Comparison of ENCODE assay signal across 13 cellular contexts in genomic region chr11:116786360-116786759, GRCh38. TPM values are rescaled to one million over a fixed set of nuclear protein-coding genes. Genes with fewer than 3 reads are reported as not detected.
DNase-seq lines count a peak whose midpoint lies in the region; ATAC-seq and TF ChIP-seq lines count a peak whose summit lies in the region.
"Had no signal": no experiment of that assay in that cellular context is flagged by ENCODE, and none has a peak within 500 bp of the region (broad histone marks: within the 10 kb centered on the region; RNA-seq: fewer than 3 reads in every experiment).

No MANE protein-coding gene starts in this region.

- no peak for TF ChIP-seq CTCF in OCI-LY7 (conservative IDR thresholded peaks at IDR 0.05; ENCODE audit: low read length)
- no peak for TF ChIP-seq CTCF in endothelial cell (IDR thresholded peaks at IDR 0.05; ENCODE audit: unreplicated experiment)
- TF ChIP-seq CTCF in smooth muscle cell (IDR thresholded peaks at IDR 0.05; ENCODE audit: borderline replicate concordance, insufficient read depth, poor library complexity, severe bottlenecking): no peak

- no TSS peak for BruUV-seq in OCI-LY7 (replicated peaks; lab: Mats Ljungman, UMichigan)

- POLR2A ChIA-PET in OCI-LY7 (lab: Charles Lee): interaction anchor here (1.3 to 2.5 kb wide), 5 partner anchors 9 to 393 kb away, joined by 4 to 19 read pairs (median 6); partner anchors contain the start of genes APOA1 and BUD13

- 93% methylated on average over 2 of the region's 2 CpGs for WGBS in smooth muscle cell (ENCODE audit: low lambda C conversion rate)

- no peak overlapping the region for H3K9ac ChIP-seq in smooth muscle cell (ENCODE audit: low read depth)

- peak overlapping the region; percentile 87 to 94 for H3K4me3 Mint-ChIP-seq in activated T-cell treated with anti-CD3 and anti-CD28 coated beads, Interleukin-2, amount 50 U/mL, for 72 hours
- H3K4me3 Mint-ChIP-seq in endothelial cell (ENCODE audit: unreplicated experiment): peak overlapping the region; percentile 98
- H3K4me3 Mint-ChIP-seq in stimulated activated memory B cell treated with anti-CD40 and anti-IgM and Interleukin-4, amounts not matched to agents 10 μg/mL and 1 μg/mL and 100 μg/mL, for 72 hours: peak overlapping the region; percentile 84

- H3K4me1 Mint-ChIP-seq in activated T-cell treated with anti-CD3 and anti-CD28 coated beads, Interleukin-2, amount 50 U/mL, for 72 hours (ENCODE audit: low read depth): peaks cover 76% of the 10 kb centered on the region
- peaks cover 11% of the 10 kb centered on the region for H3K4me1 Mint-ChIP-seq in endothelial cell (ENCODE audit: unreplicated experiment)
- H3K4me1 Mint-ChIP-seq in stimulated activated memory B cell treated with anti-CD40 and anti-IgM and Interleukin-4, amounts not matched to agents 10 μg/mL and 1 μg/mL and 100 μg/mL, for 72 hours: peaks cover 37% of the 10 kb centered on the region

- H3K27ac ChIP-seq in OCI-LY7 (ENCODE audit: low read depth, low read length, poor library complexity, severe bottlenecking) (no peak overlapping the region), smooth muscle cell (ENCODE audit: low read depth) (no peak overlapping the region)

- peak overlapping the region; percentile 81 for H3K27ac Mint-ChIP-seq in activated T-cell treated with anti-CD3 and anti-CD28 coated beads, Interleukin-2, amount 50 U/mL, for 72 hours
- no peak overlapping the region for H3K27ac Mint-ChIP-seq in endothelial cell (ENCODE audit: unreplicated experiment)
- no peak overlapping the region for H3K27ac Mint-ChIP-seq in stimulated activated memory B cell treated with anti-CD40 and anti-IgM and Interleukin-4, amounts not matched to agents 10 μg/mL and 1 μg/mL and 100 μg/mL, for 72 hours

- H3K27me3 Mint-ChIP-seq in activated T-cell treated with anti-CD3 and anti-CD28 coated beads, Interleukin-2, amount 50 U/mL, for 72 hours (ENCODE audit: low read depth): no peaks in the 10 kb centered on the region
- peaks cover 5% of the 10 kb centered on the region for H3K27me3 Mint-ChIP-seq in endothelial cell (ENCODE audit: unreplicated experiment)
- H3K27me3 Mint-ChIP-seq in stimulated activated memory B cell treated with anti-CD40 and anti-IgM and Interleukin-4, amounts not matched to agents 10 μg/mL and 1 μg/mL and 100 μg/mL, for 72 hours: peaks cover 9% of the 10 kb centered on the region

- H3K36me3 ChIP-seq in OCI-LY7 (ENCODE audit: insufficient read depth, low read length) (peaks cover 54% of the 10 kb centered on the region), smooth muscle cell (ENCODE audit: low read depth) (peaks cover 8% of the 10 kb centered on the region)

- H3K4me1 ChIP-seq in OCI-LY7 (ENCODE audit: insufficient read depth, low read length, poor library complexity, severe bottlenecking): peaks cover 22% of the 10 kb centered on the region
- peaks cover 12% of the 10 kb centered on the region for H3K4me1 ChIP-seq in smooth muscle cell (ENCODE audit: low read depth)

- CTCF ChIA-PET in OCI-LY7 (lab: Charles Lee; ENCODE audit: unreplicated experiment): no interaction called here

- no peaks in the 10 kb centered on the region for H3F3A ChIP-seq in smooth muscle cell (ENCODE audit: low read depth)

- H2AFZ ChIP-seq in OCI-LY7 (ENCODE audit: low read length): no peak overlapping the region
- H2AFZ ChIP-seq in smooth muscle cell (ENCODE audit: low read depth): no peak overlapping the region

- H3K79me2 ChIP-seq in OCI-LY7 (ENCODE audit: insufficient read depth, low read depth, low read length) (peaks cover 21% of the 10 kb centered on the region), smooth muscle cell (ENCODE audit: low read depth) (peaks cover 13% of the 10 kb centered on the region)

- H3K9me2 ChIP-seq in OCI-LY7 (ENCODE audit: insufficient read depth, low read length): no peaks in the 10 kb centered on the region

- peaks cover 20 to 26% of the 10 kb centered on the region in 2 donors for H3K36me3 Mint-ChIP-seq in activated T-cell treated with anti-CD3 and anti-CD28 coated beads, Interleukin-2, amount 50 U/mL, for 72 hours (ENCODE audit: insufficient read depth in 2 of 2)
- peaks cover 26% of the 10 kb centered on the region for H3K36me3 Mint-ChIP-seq in endothelial cell (ENCODE audit: low read depth, unreplicated experiment)
- H3K36me3 Mint-ChIP-seq in stimulated activated memory B cell treated with anti-CD40 and anti-IgM and Interleukin-4, amounts not matched to agents 10 μg/mL and 1 μg/mL and 100 μg/mL, for 72 hours: peaks cover 46% of the 10 kb centered on the region

- intact Hi-C loops in OCI-LY7 (cut with micrococcal nuclease; ENCODE audit: unreplicated experiment): loop anchor here (5.0 kb wide), 1 partner anchor 446 kb away; the partner anchor contains the start of genes PCSK7 and RNF214

- H4K20me1 ChIP-seq in OCI-LY7 (ENCODE audit: insufficient read depth, low read length) (no peaks in the 10 kb centered on the region), smooth muscle cell (ENCODE audit: low read depth) (no peaks in the 10 kb centered on the region)

- H3K9me3 Mint-ChIP-seq in activated T-cell treated with anti-CD3 and anti-CD28 coated beads, Interleukin-2, amount 50 U/mL, for 72 hours: no peaks in the 10 kb centered on the region
- H3K9me3 Mint-ChIP-seq in endothelial cell (ENCODE audit: unreplicated experiment): no peaks in the 10 kb centered on the region
- no peaks in the 10 kb centered on the region for H3K9me3 Mint-ChIP-seq in stimulated activated memory B cell treated with anti-CD40 and anti-IgM and Interleukin-4, amounts not matched to agents 10 μg/mL and 1 μg/mL and 100 μg/mL, for 72 hours

- H3K27me3 ChIP-seq in smooth muscle cell (ENCODE audit: low read depth): no peaks in the 10 kb centered on the region

- no peak for ATAC-seq in activated T-cell treated with anti-CD3 and anti-CD28 coated beads, Interleukin-2, amount 50 U/mL, for 72 hours (replicated peaks in 1 of 2)
- no peak for ATAC-seq in stimulated activated memory B cell treated with anti-CD40 and anti-IgM and Interleukin-4, amounts not matched to agents 10 μg/mL and 1 μg/mL and 100 μg/mL, for 72 hours

- H3K4me2 ChIP-seq in OCI-LY7 (ENCODE audit: low read length): peak overlapping the region; percentile 81
- H3K4me2 ChIP-seq in smooth muscle cell: no peak overlapping the region

- peak overlapping the region; percentile 90 for H3K4me3 ChIP-seq in OCI-LY7 (ENCODE audit: low read depth, low read length, poor library complexity, severe bottlenecking)
- H3K4me3 ChIP-seq in smooth muscle cell: no peak overlapping the region

- H3K9me3 ChIP-seq in OCI-LY7 (ENCODE audit: low read length) (no peaks in the 10 kb centered on the region), smooth muscle cell (replicated peaks; ENCODE audit: low read depth) (no peaks in the 10 kb centered on the region)

- no peak for DNase-seq in activated T-cell treated with anti-CD3 and anti-CD28 coated beads, Interleukin-2, amount 50 U/mL, for 72 hours
- DNase-seq in activated T-cell treated with anti-CD3 and anti-CD28 coated beads, Interleukin-2, amount 50 U/mL, for 48 hours: no peak
- DNase-seq in OCI-LY7 (ENCODE audit: low spot score) (no peak), endothelial cell (ENCODE audit: low spot score) (no peak), smooth muscle cell (lab: John Stamatoyannopoulos, UW; ENCODE audit: unreplicated experiment) (no peak), islet precursor cell (no peak), globus pallidus (ENCODE audit: low spot score) (no peak)
- DNase-seq: central memory CD4-positive, alpha-beta T cell; NCI-H524 treated with DMSO at 0.1 percent for 48 hours had no signal

RNA-seq across cellular contexts. Expression of gene ZPR1, which starts 1.5 kb away (rescaled TPM):
- 100 to 1,000 TPM in 1 of 2 donors, 10 to 100 TPM in 1; 77.6 to 106 TPM for total RNA-seq in activated T-cell treated with anti-CD3 and anti-CD28 coated beads, Interleukin-2, amount 50 U/mL, for 72 hours
- total RNA-seq in OCI-LY7 (2014; rRNA removed; shearing (Covaris generic)): 57.4 and 65.0 TPM in 2 replicates
- total RNA-seq in OCI-LY7 (2022) (56.4 and 67.5 TPM in 2 replicates), endothelial cell (ENCODE audit: unreplicated experiment) (33.4 TPM), smooth muscle cell (26.2 and 34.8 TPM in 2 replicates)
- 34.2 and 48.5 TPM in 2 replicates for polyA plus RNA-seq in smooth muscle cell

RNA-seq across cellular contexts. Expression of gene APOA5, which starts 5.3 kb away (rescaled TPM):
- total RNA-seq in activated T-cell treated with anti-CD3 and anti-CD28 coated beads, Interleukin-2, amount 50 U/mL, for 72 hours: not detected
- total RNA-seq in OCI-LY7 (2014; rRNA removed; shearing (Covaris generic)): not detected in 2 replicates
- not detected in 2 replicates for total RNA-seq in OCI-LY7 (2022)
- total RNA-seq in endothelial cell (ENCODE audit: unreplicated experiment): not detected
- not detected in 2 replicates for total RNA-seq in smooth muscle cell
- polyA plus RNA-seq in smooth muscle cell: not detected in 2 replicates
- total RNA-seq: activated CD8-positive, alpha-beta memory T cell treated with anti-CD3 and anti-CD28 coated beads for 36 hours; kidney epithelial cell; SK-MEL-5 had no signal

RNA-seq across cellular contexts. Expression of gene BUD13, which starts 13.6 kb away (rescaled TPM):
- 10 to 100 TPM; 26.1 to 32.8 TPM for total RNA-seq in activated T-cell treated with anti-CD3 and anti-CD28 coated beads, Interleukin-2, amount 50 U/mL, for 72 hours
- total RNA-seq in OCI-LY7 (2014; rRNA removed; shearing (Covaris generic)): 28.6 and 34.1 TPM in 2 replicates
- total RNA-seq in OCI-LY7 (2022) (30.3 and 33.1 TPM in 2 replicates), endothelial cell (ENCODE audit: unreplicated experiment) (16.9 TPM), smooth muscle cell (13.4 and 13.8 TPM in 2 replicates)
- 10.9 and 15.7 TPM in 2 replicates for polyA plus RNA-seq in smooth muscle cell

RNA-seq across cellular contexts. Expression of gene APOA4, which starts 36.7 kb away (rescaled TPM):
- not detected for total RNA-seq in activated T-cell treated with anti-CD3 and anti-CD28 coated beads, Interleukin-2, amount 50 U/mL, for 72 hours
- not detected in 2 replicates for total RNA-seq in OCI-LY7 (2014; rRNA removed; shearing (Covaris generic))
- not detected in 2 replicates for total RNA-seq in OCI-LY7 (2022)
- not detected for total RNA-seq in endothelial cell (ENCODE audit: unreplicated experiment)
- not detected in 2 replicates for total RNA-seq in smooth muscle cell
- 0.14 and 0.15 TPM in 2 replicates for polyA plus RNA-seq in smooth muscle cell
- total RNA-seq: activated CD8-positive, alpha-beta memory T cell treated with anti-CD3 and anti-CD28 coated beads for 36 hours; kidney epithelial cell; SK-MEL-5 had no signal

RNA-seq across cellular contexts. Expression of gene APOC3, which starts 43.3 kb away (rescaled TPM):
- total RNA-seq in activated T-cell treated with anti-CD3 and anti-CD28 coated beads, Interleukin-2, amount 50 U/mL, for 72 hours: not detected
- total RNA-seq in OCI-LY7 (2014; rRNA removed; shearing (Covaris generic)): not detected in 2 replicates
- not detected in 2 replicates for total RNA-seq in OCI-LY7 (2022)
- not detected for total RNA-seq in endothelial cell (ENCODE audit: unreplicated experiment)
- total RNA-seq in smooth muscle cell: not detected in 2 replicates
- polyA plus RNA-seq in smooth muscle cell: 0.54 and 1.1 TPM in 2 replicates
- total RNA-seq: activated CD8-positive, alpha-beta memory T cell treated with anti-CD3 and anti-CD28 coated beads for 36 hours; kidney epithelial cell; SK-MEL-5 had no signal
